ENCODE assay signal across 23 cellular contexts in the genomic region with DNA sequence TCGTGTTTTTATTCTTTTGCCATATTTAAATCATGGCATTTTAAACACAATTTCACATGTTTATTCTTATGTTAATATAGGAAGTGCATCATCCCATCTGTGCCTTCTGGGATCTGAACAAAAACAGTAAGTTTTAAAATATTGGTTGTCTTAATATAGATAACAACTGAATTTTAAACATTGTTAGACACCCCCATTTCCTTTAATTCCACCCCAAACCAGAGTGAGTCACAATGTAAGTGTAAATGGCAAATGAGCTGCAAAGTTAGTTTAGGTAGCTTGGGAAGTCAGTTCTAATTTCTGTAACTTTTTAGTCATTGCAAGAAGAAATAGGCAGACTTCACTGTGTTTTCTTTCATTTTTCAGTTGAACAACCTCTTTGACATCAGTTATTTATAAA.
"Had no signal": no experiment of that assay in that cellular context is flagged by ENCODE, and none has a peak within 500 bp of the region (broad histone marks: within the 10 kb centered on the region; RNA-seq: fewer than 3 reads in every experiment).

No MANE protein-coding gene starts in this region.

- FAIRE-seq: endometrium, frontal cortex, keratinocyte had no signal

- H3K4me3 ChIP-seq: lower lobe of right lung, prostate gland, right atrium auricular region, smooth muscle cell, suprapubic skin, vagina had no signal

- H3K27ac ChIP-seq: lower lobe of right lung, prostate gland, right atrium auricular region, suprapubic skin, vagina had no signal

- DNase-seq: effector memory CD8-positive, alpha-beta T cell; head of caudate nucleus; left ventricle myocardium superior; lower lobe of right lung; naive thymus-derived CD8-positive, alpha-beta T cell; nephron progenitor cell; nucleus accumbens; stimulated activated CD4-positive, alpha-beta T cell treated with anti-CD3 and anti-CD28 coated beads, Interleukin-12 subunit alpha, Interleukin-12 subunit beta, amount 100 ng/mL, for 4 hours; stimulated activated CD4-positive, alpha-beta T cell treated with anti-CD3 and anti-CD28 coated beads, Interleukin-1b, Interleukin-23, amount 100 ng/mL, for 48 hours; stimulated activated CD4-positive, alpha-beta T cell treated with anti-CD3 and anti-CD28 coated beads, Interleukin-4, amount 100 ng/mL, for 1 hour; stimulated activated CD8-positive, alpha-beta memory T cell treated with anti-CD3 and anti-CD28 coated beads, Interleukin-4, amount 100 ng/mL, for 48 hours; stimulated activated naive CD4-positive, alpha-beta T cell; stimulated activated naive CD8-positive, alpha-beta T cell treated with anti-CD3 and anti-CD28 coated beads, Interleukin-15, amount 100 ng/mL, for 72 hours; trophoblast cell had no signal

- ATAC-seq: effector memory CD8-positive, alpha-beta T cell; left ventricle myocardium superior; lower lobe of right lung; naive thymus-derived CD8-positive, alpha-beta T cell; sciatic nerve; stimulated activated naive CD8-positive, alpha-beta T cell treated with anti-CD3 and anti-CD28 coated beads, Interleukin-15, amount 100 ng/mL, for 72 hours had no signal

- H3K27me3 ChIP-seq: right atrium auricular region, suprapubic skin, vagina had no signal

- H3K9me3 ChIP-seq: lower lobe of right lung, prostate gland, right atrium auricular region, suprapubic skin, vagina had no signal

- H3K4me1 ChIP-seq: lower lobe of right lung, prostate gland, right atrium auricular region, vagina had no signal

- H3K36me3 ChIP-seq: prostate gland, right atrium auricular region, suprapubic skin, vagina had no signal

- H3K4me2 ChIP-seq: smooth muscle cell had no signal
